In the genomic region with DNA sequence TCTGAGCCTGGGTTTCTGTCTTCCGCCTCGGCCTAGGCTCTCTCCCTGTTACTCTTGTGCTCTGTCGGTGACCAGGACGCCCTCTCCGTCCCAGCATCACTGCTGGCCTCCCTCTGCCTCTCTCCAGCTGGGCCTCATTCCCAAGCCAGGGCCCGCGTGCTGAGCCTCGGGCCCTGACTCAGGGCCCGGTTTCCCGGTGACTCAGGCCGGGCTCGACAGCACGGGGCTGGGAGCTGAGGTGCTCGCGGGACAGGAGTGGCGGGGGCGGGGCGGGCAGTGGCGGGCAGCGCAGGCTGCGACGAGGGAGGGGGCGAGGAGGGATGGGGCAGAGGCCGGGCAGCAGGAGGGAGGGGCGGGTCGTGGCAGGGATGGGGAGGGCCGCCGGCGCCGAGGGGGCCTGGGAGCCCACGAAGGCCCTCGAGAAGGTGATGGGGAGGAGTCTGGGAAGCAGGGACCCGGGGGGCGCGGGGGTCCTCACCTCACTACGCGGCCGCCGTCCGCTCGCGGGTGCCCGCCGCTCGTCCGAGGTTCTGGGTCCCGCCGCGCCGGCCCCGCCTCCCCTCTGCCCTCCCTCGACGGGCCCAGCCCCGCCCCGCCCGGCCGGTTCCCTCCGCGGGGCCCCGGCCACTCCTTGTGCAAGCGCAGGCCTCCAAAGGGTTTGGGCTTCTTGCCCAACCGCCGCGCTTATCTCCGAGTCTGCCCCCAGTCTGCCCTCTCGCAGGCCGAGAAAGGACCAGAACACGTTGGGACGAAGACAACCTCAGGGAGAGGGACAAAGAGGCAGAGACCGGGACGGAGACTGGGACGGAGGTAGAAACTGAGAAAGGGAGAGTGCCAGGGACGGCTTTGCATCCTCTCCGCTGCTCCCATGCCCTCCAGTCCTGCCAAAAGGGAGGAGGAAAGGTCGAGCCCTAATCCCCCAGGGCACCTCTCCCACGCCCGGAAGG, we compare ENCODE assay signal across 8 cellular contexts. TPM values are rescaled to one million over a fixed set of nuclear protein-coding genes. Genes with fewer than 3 reads are reported as not detected.
DNase-seq lines count a peak whose midpoint lies in the region; ATAC-seq and TF ChIP-seq lines count a peak whose summit lies in the region.

A gene with protein sequence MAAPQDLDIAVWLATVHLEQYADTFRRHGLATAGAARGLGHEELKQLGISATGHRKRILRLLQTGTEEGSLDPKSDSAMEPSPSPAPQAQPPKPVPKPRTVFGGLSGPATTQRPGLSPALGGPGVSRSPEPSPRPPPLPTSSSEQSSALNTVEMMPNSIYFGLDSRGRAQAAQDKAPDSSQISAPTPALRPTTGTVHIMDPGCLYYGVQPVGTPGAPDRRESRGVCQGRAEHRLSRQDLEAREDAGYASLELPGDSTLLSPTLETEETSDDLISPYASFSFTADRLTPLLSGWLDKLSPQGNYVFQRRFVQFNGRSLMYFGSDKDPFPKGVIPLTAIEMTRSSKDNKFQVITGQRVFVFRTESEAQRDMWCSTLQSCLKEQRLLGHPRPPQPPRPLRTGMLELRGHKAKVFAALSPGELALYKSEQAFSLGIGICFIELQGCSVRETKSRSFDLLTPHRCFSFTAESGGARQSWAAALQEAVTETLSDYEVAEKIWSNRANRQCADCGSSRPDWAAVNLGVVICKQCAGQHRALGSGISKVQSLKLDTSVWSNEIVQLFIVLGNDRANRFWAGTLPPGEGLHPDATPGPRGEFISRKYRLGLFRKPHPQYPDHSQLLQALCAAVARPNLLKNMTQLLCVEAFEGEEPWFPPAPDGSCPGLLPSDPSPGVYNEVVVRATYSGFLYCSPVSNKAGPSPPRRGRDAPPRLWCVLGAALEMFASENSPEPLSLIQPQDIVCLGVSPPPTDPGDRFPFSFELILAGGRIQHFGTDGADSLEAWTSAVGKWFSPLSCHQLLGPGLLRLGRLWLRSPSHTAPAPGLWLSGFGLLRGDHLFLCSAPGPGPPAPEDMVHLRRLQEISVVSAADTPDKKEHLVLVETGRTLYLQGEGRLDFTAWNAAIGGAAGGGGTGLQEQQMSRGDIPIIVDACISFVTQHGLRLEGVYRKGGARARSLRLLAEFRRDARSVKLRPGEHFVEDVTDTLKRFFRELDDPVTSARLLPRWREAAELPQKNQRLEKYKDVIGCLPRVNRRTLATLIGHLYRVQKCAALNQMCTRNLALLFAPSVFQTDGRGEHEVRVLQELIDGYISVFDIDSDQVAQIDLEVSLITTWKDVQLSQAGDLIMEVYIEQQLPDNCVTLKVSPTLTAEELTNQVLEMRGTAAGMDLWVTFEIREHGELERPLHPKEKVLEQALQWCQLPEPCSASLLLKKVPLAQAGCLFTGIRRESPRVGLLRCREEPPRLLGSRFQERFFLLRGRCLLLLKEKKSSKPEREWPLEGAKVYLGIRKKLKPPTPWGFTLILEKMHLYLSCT (N-terminal part only) (minus strand): TSS at position 536 of the 947 bp plus-strand sequence. CDS start 1,744 bp downstream, outside the sequence.

- intact Hi-C loops in aorta (cut with DNase I) = no loop called here

- peak within 1 kb of the TSS; percentile 96 for H3K23ac ChIP-seq in neuronal stem cell (ENCODE audit: low read depth, low read length, poor library complexity)

- H3K4me3 Mint-ChIP-seq in glutamatergic neuron (ENCODE audit: unreplicated experiment) = peak within 1 kb of the TSS; percentile 68

- ATAC-seq in RWPE2 (ENCODE audit: low read depth) (peak; percentile 82), aorta (ENCODE audit: low FRiP score) (peak; percentile 94), HG03159 (IDR thresholded peaks at IDR 0.05; ENCODE audit: unreplicated experiment) (no peak)

- 6 to 12% (median 7%) methylated on average over 39 to 77 of the region's 77 CpGs for WGBS in adipose tissue, 3 donors
- WGBS in neuronal stem cell (ENCODE audit: extremely low coverage in 2 of 2, insufficient read length in 2 of 2, insufficient replicate concordance in 1 of 2), 2 donors = no CpG with 5 or more reads among the region's 77 CpGs
- WGBS in aorta, 2 donors = 3 to 4% methylated on average over 52 to 77 of the region's 77 CpGs

- peak within 1 kb of the TSS; percentile 90 for H2BK15ac ChIP-seq in neuronal stem cell (ENCODE audit: low read length)

- no peaks in the 10 kb centered on the region for H3K9me3 Mint-ChIP-seq in glutamatergic neuron (ENCODE audit: unreplicated experiment)

- peaks cover 4% of the 10 kb centered on the region for H3K4me1 Mint-ChIP-seq in glutamatergic neuron (ENCODE audit: low read depth, unreplicated experiment)

- H3K4me2 ChIP-seq in neuronal stem cell (ENCODE audit: insufficient read depth, low read length, poor library complexity, severe bottlenecking) = peak within 1 kb of the TSS; percentile 93

- H3K27me3 ChIP-seq in RWPE2 (ENCODE audit: insufficient read depth, poor library complexity, severe bottlenecking) = no peaks in the 10 kb centered on the region
- H3K27me3 ChIP-seq in neuronal stem cell (ENCODE audit: control insufficient read depth in 3 of 3, insufficient read depth in 3 of 3, low read depth in 1 of 3, low read length in 3 of 3) = no peaks in the 10 kb centered on the region
- no peaks in the 10 kb centered on the region for H3K27me3 ChIP-seq in aorta (ENCODE audit: control insufficient read depth in 1 of 2, insufficient read depth in 2 of 2, low read length in 1 of 2)

- H3K27ac ChIP-seq in RWPE2 (ENCODE audit: poor library complexity, severe bottlenecking) = peak within 1 kb of the TSS; percentile 86
- peak within 1 kb of the TSS; percentile 73 for H3K27ac ChIP-seq in adipose tissue (ENCODE audit: low read depth, low read length)
- H3K27ac ChIP-seq in neuronal stem cell (replicated peaks; ENCODE audit: low read length) = peak within 1 kb of the TSS; percentile 96
- peak within 1 kb of the TSS in 1 of 2 donors; percentile 66 for H3K27ac ChIP-seq in aorta (ENCODE audit: low read depth in 1 of 2, low read length in 2 of 2)

- peak within 1 kb of the TSS; percentile 97 for H3K18ac ChIP-seq in neuronal stem cell (ENCODE audit: low read length)

- peak within 1 kb of the TSS; percentile 99 for H3K4ac ChIP-seq in neuronal stem cell (ENCODE audit: low read length)

- H2BK5ac ChIP-seq in neuronal stem cell (ENCODE audit: low read length) = peak within 1 kb of the TSS; percentile 49

- H3K27me3 Mint-ChIP-seq in glutamatergic neuron (ENCODE audit: unreplicated experiment) = no peaks in the 10 kb centered on the region

- H3K4me1 ChIP-seq in RWPE2 (ENCODE audit: insufficient read depth, poor library complexity, severe bottlenecking) (peaks cover 26% of the 10 kb centered on the region), neuronal stem cell (ENCODE audit: control insufficient read depth in 2 of 2, insufficient read depth in 1 of 2, low read depth in 1 of 2, low read length in 2 of 2) (peaks cover 31 to 32% of the 10 kb centered on the region in 2 donors), aorta (ENCODE audit: control insufficient read depth in 1 of 2, insufficient read depth in 2 of 2, low read length in 2 of 2) (no peaks in the 10 kb centered on the region)

- H4K8ac ChIP-seq in neuronal stem cell (ENCODE audit: low read depth, low read length) = peak within 1 kb of the TSS; percentile 7

- peaks cover 32% of the 10 kb centered on the region for H3K36me3 ChIP-seq in RWPE2 (ENCODE audit: low read depth)
- H3K36me3 ChIP-seq in neuronal stem cell (replicated peaks in 1 of 2; ENCODE audit: control insufficient read depth in 2 of 2, insufficient read depth in 2 of 2, low read length in 2 of 2) = peaks cover 0 to 10% of the 10 kb centered on the region in 2 donors
- no peaks in the 10 kb centered on the region for H3K36me3 ChIP-seq in aorta (ENCODE audit: control insufficient read depth in 1 of 2, insufficient read depth in 2 of 2, low read length in 1 of 2)

- H3K9me3 ChIP-seq in RWPE2 (ENCODE audit: severe bottlenecking) (no peaks in the 10 kb centered on the region), neuronal stem cell (replicated peaks in 1 of 2; ENCODE audit: control insufficient read depth in 2 of 2, insufficient read depth in 1 of 2, low read depth in 1 of 2, low read length in 2 of 2) (no peaks in the 10 kb centered on the region), aorta (ENCODE audit: control insufficient read depth, low read length) (no peaks in the 10 kb centered on the region)

- peak within 1 kb of the TSS; percentile 98 for H4K91ac ChIP-seq in neuronal stem cell (ENCODE audit: low read depth, low read length, poor library complexity)

- peak within 1 kb of the TSS; percentile 92 for H2BK12ac ChIP-seq in neuronal stem cell (ENCODE audit: low read length)

- H2AFZ ChIP-seq in neuronal stem cell (ENCODE audit: low read length) = peak within 1 kb of the TSS; percentile 85

- H3K27ac Mint-ChIP-seq in glutamatergic neuron (ENCODE audit: unreplicated experiment) = peak within 1 kb of the TSS; percentile 40

- DNase-seq in NCI-H345 (lab: John Stamatoyannopoulos, UW) = peak; percentile 19
- no peak for DNase-seq in NCI-H345 treated with DMSO at 0.1 percent for 48 hours (lab: John Stamatoyannopoulos, UW; ENCODE audit: unreplicated experiment)
- peak; percentile 94 for DNase-seq in RWPE2 (ENCODE audit: low spot score)
- peak; percentile 58 for DNase-seq in glutamatergic neuron
- peak; percentile 70 for DNase-seq in neuronal stem cell (ENCODE audit: low spot score)
- DNase-seq in aorta = peak; percentile 91 to 94

- peak within 1 kb of the TSS; percentile 75 for H3K14ac ChIP-seq in neuronal stem cell (ENCODE audit: low read length)

- H3K79me1 ChIP-seq in neuronal stem cell (ENCODE audit: low read depth, low read length) = peaks cover 10% of the 10 kb centered on the region

- H3K36me3 Mint-ChIP-seq in glutamatergic neuron (ENCODE audit: unreplicated experiment) = no peaks in the 10 kb centered on the region

- H2BK120ac ChIP-seq in neuronal stem cell (ENCODE audit: low read depth, low read length) = peak within 1 kb of the TSS; percentile 82

- peak within 1 kb of the TSS; percentile 96 for H2AK5ac ChIP-seq in neuronal stem cell (ENCODE audit: low read depth, low read length)

- peak within 1 kb of the TSS; percentile 90 for H3K9ac ChIP-seq in neuronal stem cell (ENCODE audit: low read depth, low read length, poor library complexity)

- TF ChIP-seq CTCF in RWPE2 (IDR thresholded peaks at IDR 0.05; ENCODE audit: poor library complexity, severe bottlenecking) (no peak), glutamatergic neuron (IDR thresholded peaks at IDR 0.05; ENCODE audit: partially characterized antibody, unreplicated experiment) (no peak)

- peak within 1 kb of the TSS; percentile 40 for H3K4me3 ChIP-seq in RWPE2 (ENCODE audit: severe bottlenecking)
- peak within 1 kb of the TSS; percentile 56 to 81 for H3K4me3 ChIP-seq in neuronal stem cell (ENCODE audit: low read length in 2 of 2)
- H3K4me3 ChIP-seq in aorta (ENCODE audit: low read length in 2 of 2) = peak within 1 kb of the TSS in 1 of 2 donors; percentile 57

RNA-seq across cellular contexts. Expression of the gene that starts here (rescaled TPM):
- 10 to 100 TPM in 2 of 3 donors, 1 to 10 TPM in 1; 2.5 to 33.4 (median 14.2) TPM for polyA plus RNA-seq in adipose tissue
- 8.6 TPM for total RNA-seq in glutamatergic neuron (ENCODE audit: unreplicated experiment)
- 19.7 TPM for polyA plus RNA-seq in neuronal stem cell (2013, experiment 1 of 2)
- polyA plus RNA-seq in neuronal stem cell (2013, experiment 2 of 2) = 19.5 TPM
- 10 to 100 TPM; 21.4 to 34.2 TPM for total RNA-seq in aorta
- 10 to 100 TPM in 1 of 2 donors, 1 to 10 TPM in 1; 1.8 to 14.1 TPM for polyA plus RNA-seq in aorta
